ENCODE assay signal across 8 cellular contexts in the genomic region with DNA sequence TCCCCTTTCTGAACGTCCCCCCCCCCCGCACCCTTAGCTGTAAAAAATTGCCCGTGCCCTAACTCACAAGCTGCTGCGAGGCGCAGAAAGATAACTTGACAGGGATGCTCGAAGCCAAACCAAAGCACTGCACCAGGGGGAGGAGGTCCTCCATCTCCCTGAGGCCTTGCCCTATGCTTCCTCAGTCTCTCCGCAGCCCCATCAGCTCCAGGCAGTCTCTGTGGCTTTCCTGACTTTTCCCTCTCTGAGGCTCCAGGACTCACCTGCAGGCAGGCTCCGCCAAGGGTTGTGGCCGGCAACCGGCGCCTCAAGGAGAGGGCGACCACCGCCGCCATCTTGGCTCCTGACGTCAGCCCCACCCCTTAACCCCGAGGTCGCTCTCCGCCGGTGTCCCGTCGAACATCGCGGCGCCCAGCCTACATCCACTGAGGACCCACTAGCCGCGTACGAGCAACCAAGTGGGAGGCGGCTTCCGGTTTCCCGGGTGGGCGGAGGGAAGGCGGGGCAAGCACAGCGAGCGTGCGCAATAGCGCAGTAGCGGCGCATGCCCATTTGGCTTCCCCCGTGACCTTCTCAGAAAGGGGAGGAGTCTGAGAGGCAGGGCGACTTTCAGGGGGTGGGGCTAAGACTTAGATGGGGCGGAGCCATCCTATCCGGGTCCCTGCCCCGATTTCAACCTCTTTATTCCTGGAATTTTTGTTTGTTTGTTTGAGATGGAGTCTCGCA. TPM values are rescaled to one million over a fixed set of nuclear protein-coding genes. Genes with fewer than 3 reads are reported as not detected.
A peak's percentile ranks its signal among the peaks of the same experiment; 100 is the strongest.
DNase-seq lines count a peak whose midpoint lies in the region; ATAC-seq and TF ChIP-seq lines count a peak whose summit lies in the region.

A gene (minus strand): TSS at position 348 of the 726 bp plus-strand sequence. CDS start 13 bp downstream, at position 335.

- H3K9me3 ChIP-seq in WERI-Rb-1 (ENCODE audit: severe bottlenecking) = no peaks in the 10 kb centered on the region
- H3K9me3 ChIP-seq in mammary epithelial cell (replicated peaks; ENCODE audit: insufficient read depth, low read length) = no peaks in the 10 kb centered on the region
- H3K9me3 ChIP-seq in iPS-18c (ENCODE audit: control insufficient read depth, insufficient read depth, low read length) = no peaks in the 10 kb centered on the region
- no peaks in the 10 kb centered on the region for H3K9me3 ChIP-seq in skeletal muscle tissue (ENCODE audit: control insufficient read depth in 3 of 3, low read length in 3 of 3)

- in situ Hi-C loops in ACHN (cut with HindIII; ENCODE audit: low pct_ligation_motif_present, low pct_unique_long_range_greater_than_20kb, low sequenced_read_pairs) (no loop called here), mammary epithelial cell (cut with MboI; ENCODE audit: low sequenced_read_pairs in 2 of 2) (no loop called here)

- peaks cover 44% of the 10 kb centered on the region for H3K79me2 ChIP-seq in mammary epithelial cell (ENCODE audit: insufficient read depth, low read length)

- CTCF ChIA-PET in mammary epithelial cell (lab: Charles Lee; ENCODE audit: low non-redundant PET) = no interaction called here

- H3K36me3 ChIP-seq in WERI-Rb-1 (peaks cover 16% of the 10 kb centered on the region), mammary epithelial cell (ENCODE audit: insufficient read depth, low read length) (peaks cover 2% of the 10 kb centered on the region), skeletal muscle tissue (ENCODE audit: control insufficient read depth in 3 of 3, insufficient read depth in 3 of 3, low read length in 3 of 3) (peaks cover 4 to 11% (median 8%) of the 10 kb centered on the region in 3 donors)

- WGBS in mammary epithelial cell (ENCODE audit: low coverage, missing lambda C conversion rate) = 3% methylated on average over 20 of the region's 44 CpGs

- H3K4me1 ChIP-seq in mammary epithelial cell (ENCODE audit: insufficient read depth, low read length) (peaks cover 14% of the 10 kb centered on the region), skeletal muscle tissue (ENCODE audit: control insufficient read depth in 3 of 3, insufficient read depth in 3 of 3, low read length in 3 of 3) (peaks cover 21 to 41% (median 29%) of the 10 kb centered on the region in 3 donors)

- H3K27me3 ChIP-seq in WERI-Rb-1 (ENCODE audit: insufficient read depth, low read depth, severe bottlenecking) (no peaks in the 10 kb centered on the region), mammary epithelial cell (ENCODE audit: insufficient read depth, low read length) (no peaks in the 10 kb centered on the region), skeletal muscle tissue (ENCODE audit: control insufficient read depth in 3 of 3, insufficient read depth in 3 of 3, low read length in 3 of 3) (peaks cover 0 to 3% (median 0%) of the 10 kb centered on the region in 3 donors)

- peak; percentile 94 for ATAC-seq in GM18873 (IDR thresholded peaks at IDR 0.05; ENCODE audit: low FRiP score, unreplicated experiment)
- ATAC-seq in HG03139 (IDR thresholded peaks at IDR 0.05; ENCODE audit: unreplicated experiment) = peak; percentile 97

- H2AFZ ChIP-seq in mammary epithelial cell (ENCODE audit: low read depth, low read length) = peak within 1 kb of the TSS; percentile 90

- TSS peak; percentile 19 for BruUV-seq in mammary epithelial cell (replicated peaks; lab: Mats Ljungman, UMichigan)

- dilution Hi-C loops in mammary epithelial cell (cut with HindIII; ENCODE audit: low sequenced_read_pairs) = no loop called here

- H3K4me2 ChIP-seq in mammary epithelial cell (ENCODE audit: insufficient read depth, low read depth, low read length) = peak within 1 kb of the TSS; percentile 85

- H3K27ac ChIP-seq in WERI-Rb-1 (peak within 1 kb of the TSS; percentile 77), mammary epithelial cell (ENCODE audit: insufficient read depth, low read depth, low read length) (peak within 1 kb of the TSS; percentile 65), skeletal muscle tissue (ENCODE audit: low read depth, low read length) (peak within 1 kb of the TSS; percentile 96)

- H3K9ac ChIP-seq in mammary epithelial cell (ENCODE audit: insufficient read depth, low read length) (peak within 1 kb of the TSS; percentile 90), skeletal muscle tissue (ENCODE audit: low read depth in 1 of 3, low read length in 3 of 3) (peak within 1 kb of the TSS; percentile 93 to 99 (median 95))

- intact Hi-C loops in mammary epithelial cell (cut with micrococcal nuclease) = loop anchor here (10.0 kb wide), 1 partner anchor 1531 kb away; no protein-coding TSS in a partner anchor

- DNase-seq in ACHN (peak; percentile 95), NCI-H2227 (lab: John Stamatoyannopoulos, UW; ENCODE audit: unreplicated experiment) (peak; percentile 99), WERI-Rb-1 (peak; percentile 99), mammary epithelial cell (peak; percentile 97)

- TF ChIP-seq CTCF in WERI-Rb-1 (IDR thresholded peaks at IDR 0.05; ENCODE audit: low read depth, low read length) (no peak), mammary epithelial cell (conservative IDR thresholded peaks at IDR 0.05 in 1 of 2, IDR thresholded peaks at IDR 0.05 in 1 of 2; ENCODE audit: extremely low read depth in 1 of 2, insufficient read depth in 1 of 2, low read depth in 1 of 2, low read length in 2 of 2) (no peak)

- H3K4me3 ChIP-seq in WERI-Rb-1 (ENCODE audit: low read depth, low read length) (peak within 1 kb of the TSS; percentile 98), mammary epithelial cell (replicated peaks in 1 of 3; ENCODE audit: insufficient read depth in 1 of 3, low read depth in 2 of 3, low read length in 3 of 3) (peak within 1 kb of the TSS; percentile 78 to 96 (median 81)), iPS-18c (ENCODE audit: insufficient read depth, low read depth, low read length) (peak within 1 kb of the TSS; percentile 99), skeletal muscle tissue (ENCODE audit: low read length in 3 of 3) (peak within 1 kb of the TSS; percentile 93 to 99 (median 99))

- H4K20me1 ChIP-seq in mammary epithelial cell (ENCODE audit: insufficient read depth, low read length) = no peaks in the 10 kb centered on the region

RNA-seq across cellular contexts. Expression of the gene that starts here (rescaled TPM):
- 100 to 1,000 TPM in 1 of 2 donors, 10 to 100 TPM in 1; 73.5 to 106 TPM for total RNA-seq in mammary epithelial cell
- 154 TPM for polyA plus RNA-seq in mammary epithelial cell
- polyA minus RNA-seq in mammary epithelial cell = 337 TPM
- 163 TPM for total RNA-seq in skeletal muscle tissue

Comparison
In these comparisons a context has a peak if more than half of its experiments do, and no peak if none do; other contexts are left out.
1. Peak in every context shown above with its lines: DNase-seq, ATAC-seq, H3K4me3 ChIP-seq and H3K27ac ChIP-seq.